In genomic region chr20:62593616-62594015, GRCh38 we compare ENCODE assay signal across 24 cellular contexts. TPM values are rescaled to one million over a fixed set of nuclear protein-coding genes. Genes with fewer than 3 reads are reported as not detected.
DNase-seq lines count a peak whose midpoint lies in the region; ATAC-seq, FAIRE-seq and TF ChIP-seq lines count a peak whose summit lies in the region.
"Had no signal": no experiment of that assay in that cellular context is flagged by ENCODE, and none has a peak within 500 bp of the region (broad histone marks: within the 10 kb centered on the region; RNA-seq: fewer than 3 reads in every experiment).

No MANE protein-coding gene starts in this region.

- no peak overlapping the region for H3K4me3 ChIP-seq in heart right ventricle
- H3K4me3 ChIP-seq: A549; BLaER1 treated with 17β-estradiol and CSF1 and Interleukin-3, amounts not matched to agents 10 nM and 100 nM; GM12878; GM23248 had no signal

- FAIRE-seq in HTR-8/SVneo (lab: Jason Lieb, UNC): peak; percentile 64
- FAIRE-seq: A549, D721Med, GM12878, GM19239 had no signal

- H3K27ac ChIP-seq in heart right ventricle: no peak overlapping the region
- H3K27ac ChIP-seq in RWPE1: peak overlapping the region; percentile 79
- H3K27ac ChIP-seq: A549; BLaER1 treated with 17β-estradiol and CSF1 and Interleukin-3, amounts not matched to agents 10 nM and 100 nM; GM23248 had no signal

- intact Hi-C loops in Right ventricle myocardium superior (cut with DNase I) (no loop called here), heart right ventricle (cut with DNase I) (no loop called here)

- H3K27me3 ChIP-seq in heart right ventricle: peaks cover 4 to 59% (median 28%) of the 10 kb centered on the region in 7 donors

- TF ChIP-seq CTCF in heart right ventricle (IDR thresholded peaks at IDR 0.05): no peak
- TF ChIP-seq CTCF in RWPE1 (conservative IDR thresholded peaks at IDR 0.05; ENCODE audit: low read depth): no peak

- DNase-seq in Right ventricle myocardium superior (peak; percentile 30), heart right ventricle (no peak), HTR-8/SVneo (ENCODE audit: insufficient read length, low spot score) (no peak), RWPE1 (ENCODE audit: low spot score) (no peak)
- DNase-seq in stimulated activated CD4-positive, alpha-beta T cell treated with anti-CD3 and anti-CD28 coated beads, Interleukin-15, amount 100 ng/mL, for 24 hours: no peak
- DNase-seq: 8988T; ACHN; AML-193; BE2C; CD4-positive, alpha-beta T cell; CD8-positive, alpha-beta memory T cell; DMS 273 treated with DMSO at 0.1 percent for 48 hours; DMS79; EL; GDM1; GM23248; H9 had no signal

- CTCF ChIA-PET in RWPE1 (lab: Yijun Ruan, JAX): no interaction called here

- H3K4me1 ChIP-seq in heart right ventricle: peaks cover 0 to 23% (median 4%) of the 10 kb centered on the region in 9 donors
- H3K4me1 ChIP-seq: BE2C had no signal

- no peak for ATAC-seq in Right ventricle myocardium superior (ENCODE audit: poor library complexity)
- ATAC-seq in heart right ventricle: no peak
- no peak for ATAC-seq in HG03378 (IDR thresholded peaks at IDR 0.05; ENCODE audit: unreplicated experiment)
- ATAC-seq: A549, GM12878, HCT116 had no signal

- POLR2A ChIA-PET in RWPE1 (lab: Yijun Ruan, JAX; ENCODE audit: low non-redundant PET): interaction anchor here (0.6 kb wide), 1 partner anchor 52 kb away, joined by 3 read pairs; no protein-coding TSS in a partner anchor

- H3K9me3 ChIP-seq in heart right ventricle: no peaks in the 10 kb centered on the region
- H3K9me3 ChIP-seq: A549, BE2C had no signal

- 68 to 73% methylated on average over 3 of the region's 3 CpGs for WGBS in heart right ventricle, 2 donors

- no peaks in the 10 kb centered on the region for H3K36me3 ChIP-seq in heart right ventricle
- H3K36me3 ChIP-seq: BE2C had no signal

RNA-seq across cellular contexts. Expression of gene SLCO4A1, which starts 48.7 kb away (rescaled TPM):
- total RNA-seq in Right ventricle myocardium superior (12.1 TPM), heart right ventricle (10 to 100 TPM in 3 of 10 donors, 1 to 10 TPM in 7; 1.5 to 34.3 (median 4.9) TPM)
- 10 to 100 TPM; 21.7 to 52.7 TPM for polyA plus RNA-seq in heart right ventricle
